ENCODE assay signal across 13 cellular contexts in genomic region chr9:79877943-79878612, GRCh38.
A peak's percentile ranks its signal among the peaks of the same experiment; 100 is the strongest.
DNase-seq lines count a peak whose midpoint lies in the region; ATAC-seq and TF ChIP-seq lines count a peak whose summit lies in the region.
"Had no signal": no experiment of that assay in that cellular context is flagged by ENCODE, and none has a peak within 500 bp of the region (broad histone marks: within the 10 kb centered on the region; RNA-seq: fewer than 3 reads in every experiment).

No MANE protein-coding gene starts in this region.

- no peaks in the 10 kb centered on the region for H4K20me1 ChIP-seq in OCI-LY3 (ENCODE audit: insufficient read depth, low read length)

- no peak overlapping the region for H3K9ac ChIP-seq in OCI-LY3 (ENCODE audit: low read length)

- ATAC-seq in GM19463 (IDR thresholded peaks at IDR 0.05; ENCODE audit: unreplicated experiment) (peak; percentile 36), HG03039 (IDR thresholded peaks at IDR 0.05; ENCODE audit: unreplicated experiment) (peak; percentile 60), Right ventricle myocardium superior (ENCODE audit: poor library complexity) (no peak)
- ATAC-seq: left lobe of liver; stimulated activated effector memory CD8-positive, alpha-beta T cell treated with anti-CD3 and anti-CD28 coated beads, Interleukin-12 subunit alpha, Interleukin-12 subunit beta, amount 100 ng/mL, for 72 hours had no signal

- intact Hi-C loops in Right ventricle myocardium superior (cut with DNase I), result no loop called here
- intact Hi-C loops in spleen (cut with DNase I; ENCODE audit: low total_unique reads), result no loop called here

- H3K4me2 ChIP-seq in OCI-LY3 (ENCODE audit: low read length), result peak overlapping the region; percentile 43

- 27 to 50% (median 41%) methylated on average over 3 of the region's 3 CpGs for WGBS in spleen, 5 donors

- no peak overlapping the region for H2AFZ ChIP-seq in OCI-LY3 (ENCODE audit: low read depth, low read length)

- no peak for TF ChIP-seq CTCF in OCI-LY3 (IDR thresholded peaks at IDR 0.05; ENCODE audit: low read depth, low read length)
- no peak for TF ChIP-seq CTCF in spleen (IDR thresholded peaks at IDR 0.05 in 8 of 11, conservative IDR thresholded peaks at IDR 0.05 in 3 of 11)

- no peak overlapping the region for H3K4me3 ChIP-seq in OCI-LY3 (ENCODE audit: low read length)
- no peak overlapping the region for H3K4me3 ChIP-seq in spleen

- H3K4me1 ChIP-seq in OCI-LY3 (ENCODE audit: low read length) (peaks cover 33% of the 10 kb centered on the region), spleen (peaks cover 10 to 54% (median 34%) of the 10 kb centered on the region in 6 donors)

- TF ChIP-seq POLR2A in spleen (IDR thresholded peaks at IDR 0.05), result no peak

- H3K9me3 ChIP-seq in OCI-LY3 (ENCODE audit: insufficient read depth, low read length) (no peaks in the 10 kb centered on the region), spleen (no peaks in the 10 kb centered on the region)

- no peak overlapping the region for H3K27ac ChIP-seq in OCI-LY3 (ENCODE audit: low read length)
- peak overlapping the region in 4 of 8 donors; percentile 28 to 48 (median 42) for H3K27ac ChIP-seq in spleen

- peak; percentile 2 for DNase-seq in renal cortical epithelial cell (ENCODE audit: low read depth)
- DNase-seq in Right ventricle myocardium superior, result no peak
- no peak for DNase-seq in GM03348 (ENCODE audit: low spot score)
- no peak for DNase-seq in spleen
- DNase-seq: cortex of kidney, DMS 273 treated with DMSO at 0.1 percent for 48 hours, NCI-H1417, T-helper 9 cell had no signal

- peaks cover 54% of the 10 kb centered on the region for H3K27me3 ChIP-seq in OCI-LY3 (ENCODE audit: low read depth, low read length)
- H3K27me3 ChIP-seq in spleen (replicated peaks in 1 of 7), result no peaks in the 10 kb centered on the region

- no peaks in the 10 kb centered on the region for H3K79me2 ChIP-seq in OCI-LY3 (ENCODE audit: low read length)

- no peaks in the 10 kb centered on the region for H3K36me3 ChIP-seq in OCI-LY3 (replicated peaks; ENCODE audit: low read depth, low read length)
- no peaks in the 10 kb centered on the region for H3K36me3 ChIP-seq in spleen
